8 cellular contexts compared by ENCODE assay signal in genomic region chr14:75051556-75051899, GRCh38. TPM values are rescaled to one million over a fixed set of nuclear protein-coding genes. Genes with fewer than 3 reads are reported as not detected.
DNase-seq lines count a peak whose midpoint lies in the region; ATAC-seq and TF ChIP-seq lines count a peak whose summit lies in the region.

No MANE protein-coding gene starts in this region.

- no peak for TF ChIP-seq EP300 in upper lobe of left lung (IDR thresholded peaks at IDR 0.05)

- H3K27ac ChIP-seq in ascending aorta (peak overlapping the region; percentile 90 to 91), lower lobe of right lung (peak overlapping the region; percentile 94), upper lobe of left lung (peak overlapping the region; percentile 87 to 93 (median 90))

- no peak for DNase-seq in activated naive CD4-positive, alpha-beta T cell treated with anti-CD3 and anti-CD28 coated beads, Interleukin-2, amount 10 ng/mL, durations not matched to agents 7 days and 5 days
- no peak for DNase-seq in activated naive CD4-positive, alpha-beta T cell (lab: John Stamatoyannopoulos, UW)
- no peak for DNase-seq in ascending aorta (ENCODE audit: low spot score in 2 of 2)
- no peak for DNase-seq in lower lobe of right lung
- DNase-seq in upper lobe of left lung = no peak
- DNase-seq in GM13977 (ENCODE audit: low spot score) = no peak

- peak overlapping the region; percentile 88 for H3K27ac Mint-ChIP-seq in activated naive CD4-positive, alpha-beta T cell treated with anti-CD3 and anti-CD28 coated beads, Interleukin-2, amount 10 ng/mL, durations not matched to agents 7 days and 5 days

- no peak for TF ChIP-seq POLR2A in upper lobe of left lung (IDR thresholded peaks at IDR 0.05)

- peak overlapping the region; percentile 86 for H3K4me3 Mint-ChIP-seq in activated naive CD4-positive, alpha-beta T cell treated with anti-CD3 and anti-CD28 coated beads, Interleukin-2, amount 10 ng/mL, durations not matched to agents 7 days and 5 days

- H3K27me3 ChIP-seq in ascending aorta = no peaks in the 10 kb centered on the region
- H3K27me3 ChIP-seq in lower lobe of right lung (ENCODE audit: low read depth) = no peaks in the 10 kb centered on the region
- no peaks in the 10 kb centered on the region for H3K27me3 ChIP-seq in upper lobe of left lung

- TF ChIP-seq CTCF in ascending aorta (IDR thresholded peaks at IDR 0.05) (no peak), lower lobe of right lung (IDR thresholded peaks at IDR 0.05) (no peak), upper lobe of left lung (IDR thresholded peaks at IDR 0.05) (no peak), GM13977 (IDR thresholded peaks at IDR 0.05; ENCODE audit: extremely low read depth, insufficient read depth, missing control alignments) (no peak)

- CTCF ChIA-PET in activated naive CD4-positive, alpha-beta T cell treated with anti-CD3 and anti-CD28 coated beads, Interleukin-2, amount 10 ng/mL, durations not matched to agents 7 days and 5 days (lab: Charles Lee) = no interaction called here

- in situ Hi-C loops in GM13977 (cut with MboI; ENCODE audit: low pct_unique_long_range_greater_than_20kb, low sequenced_read_pairs, unreplicated experiment) = no loop called here

- intact Hi-C loops in ascending aorta (cut with DNase I) (loop anchor here (1.0 kb wide), 1 partner anchor 18 kb away; the partner anchor contains the start of gene ZC2HC1C), lower lobe of right lung (cut with DNase I) (no loop called here)

- H3K9me3 Mint-ChIP-seq in activated naive CD4-positive, alpha-beta T cell treated with anti-CD3 and anti-CD28 coated beads, Interleukin-2, amount 10 ng/mL, durations not matched to agents 7 days and 5 days = no peaks in the 10 kb centered on the region

- 24 to 31% methylated on average over 5 of the region's 5 CpGs for WGBS in upper lobe of left lung, 2 donors

- ATAC-seq in lower lobe of right lung (no peak), upper lobe of left lung (ENCODE audit: low FRiP score in 2 of 2) (no peak), HG03342 (IDR thresholded peaks at IDR 0.05; ENCODE audit: unreplicated experiment) (no peak), HG02642 (IDR thresholded peaks at IDR 0.05; ENCODE audit: poor library complexity, unreplicated experiment) (no peak)

- peaks cover 41% of the 10 kb centered on the region for H3K36me3 Mint-ChIP-seq in activated naive CD4-positive, alpha-beta T cell treated with anti-CD3 and anti-CD28 coated beads, Interleukin-2, amount 10 ng/mL, durations not matched to agents 7 days and 5 days

- H3K4me1 ChIP-seq in ascending aorta (peaks cover 3 to 22% of the 10 kb centered on the region in 2 donors), lower lobe of right lung (peaks cover 32% of the 10 kb centered on the region), upper lobe of left lung (peaks cover 19 to 35% (median 26%) of the 10 kb centered on the region in 4 donors)

- H3K4me1 Mint-ChIP-seq in activated naive CD4-positive, alpha-beta T cell treated with anti-CD3 and anti-CD28 coated beads, Interleukin-2, amount 10 ng/mL, durations not matched to agents 7 days and 5 days = peaks cover 54% of the 10 kb centered on the region

- H3K9me3 ChIP-seq in ascending aorta (no peaks in the 10 kb centered on the region), lower lobe of right lung (no peaks in the 10 kb centered on the region), upper lobe of left lung (no peaks in the 10 kb centered on the region)

- H3K27me3 Mint-ChIP-seq in activated naive CD4-positive, alpha-beta T cell treated with anti-CD3 and anti-CD28 coated beads, Interleukin-2, amount 10 ng/mL, durations not matched to agents 7 days and 5 days = peaks cover 4% of the 10 kb centered on the region

- peak overlapping the region; percentile 62 to 76 for H3K4me3 ChIP-seq in ascending aorta
- peak overlapping the region; percentile 68 for H3K4me3 ChIP-seq in lower lobe of right lung
- peak overlapping the region in 3 of 4 donors; percentile 52 to 64 (median 61) for H3K4me3 ChIP-seq in upper lobe of left lung

- H3K36me3 ChIP-seq in ascending aorta (peaks cover 0 to 4% of the 10 kb centered on the region in 2 donors), lower lobe of right lung (no peaks in the 10 kb centered on the region), upper lobe of left lung (peaks cover 0 to 6% (median 0%) of the 10 kb centered on the region in 4 donors)

RNA-seq across cellular contexts. Expression of gene MLH3, which starts 0.3 kb away (rescaled TPM):
- total RNA-seq in ascending aorta (23.9 TPM), lower lobe of right lung (27.2 TPM), upper lobe of left lung (10 to 100 TPM; 15.9 to 87.0 (median 24.5) TPM)

RNA-seq across cellular contexts. Expression of gene ACYP1, which starts 12.3 kb away (rescaled TPM):
- total RNA-seq in ascending aorta = not detected
- 19.7 TPM for total RNA-seq in lower lobe of right lung
- total RNA-seq in upper lobe of left lung = 10 to 100 TPM in 5 of 6 donors, 1 to 10 TPM in 1; 7.9 to 46.1 (median 13.7) TPM

RNA-seq across cellular contexts. Expression of gene ZC2HC1C, which starts 17.9 kb away (rescaled TPM):
- total RNA-seq in ascending aorta (not detected), lower lobe of right lung (4.7 TPM), upper lobe of left lung (10 to 100 TPM in 3 of 6 donors, 1 to 10 TPM in 3; 3.2 to 21.0 (median 9.7) TPM)

RNA-seq across cellular contexts. Expression of gene EIF2B2, which starts 48.8 kb away (rescaled TPM):
- total RNA-seq in ascending aorta = 27.1 TPM
- total RNA-seq in lower lobe of right lung = 30.4 TPM
- 10 to 100 TPM; 22.2 to 40.7 (median 32.5) TPM for total RNA-seq in upper lobe of left lung
